Comparison of ENCODE assay signal across 8 cellular contexts in genomic region chrX:119981286-119982070, GRCh38. TPM values are rescaled to one million over a fixed set of nuclear protein-coding genes. Genes with fewer than 3 reads are reported as not detected.
A peak's percentile ranks its signal among the peaks of the same experiment; 100 is the strongest.
DNase-seq lines count a peak whose midpoint lies in the region; ATAC-seq and TF ChIP-seq lines count a peak whose summit lies in the region.

No MANE protein-coding gene starts in this region.

- no peak overlapping the region for H3K27ac Mint-ChIP-seq in neural crest cell (ENCODE audit: unreplicated experiment)

- peaks cover 2% of the 10 kb centered on the region for H3K9me3 Mint-ChIP-seq in neural crest cell

- ATAC-seq in GM21786 (IDR thresholded peaks at IDR 0.05; ENCODE audit: unreplicated experiment) (no peak), GM18520 (IDR thresholded peaks at IDR 0.05; ENCODE audit: unreplicated experiment) (no peak), GM18867 (IDR thresholded peaks at IDR 0.05; ENCODE audit: unreplicated experiment) (no peak)

- no peaks in the 10 kb centered on the region for H3K27me3 ChIP-seq in brain microvascular endothelial cell (replicated peaks)

- H3K36me3 Mint-ChIP-seq in neural crest cell (ENCODE audit: low read depth) = peaks cover 2% of the 10 kb centered on the region

- CTCF ChIA-PET in AG04449 (lab: Yijun Ruan, JAX) = interaction anchor here (0.6 to 1.7 kb wide), 5 partner anchors 9 to 233 kb away, joined by 3 to 6 read pairs (median 3); no protein-coding TSS in a partner anchor
- CTCF ChIA-PET in GM10248 (lab: Yijun Ruan, JAX) = interaction anchor here (0.6 to 3.0 kb wide), 9 partner anchors 10 to 239 kb away, joined by 3 to 22 read pairs (median 4); no protein-coding TSS in a partner anchor

- H3K4me3 ChIP-seq in AG04449 (ENCODE audit: low read depth, low read length) (no peak overlapping the region), brain microvascular endothelial cell (ENCODE audit: low read depth, low read length) (no peak overlapping the region)

- H3K27ac ChIP-seq in brain microvascular endothelial cell = no peak overlapping the region

- DNase-seq in AG04449 (ENCODE audit: low read depth, low spot score) = no peak
- peak; percentile 40 for DNase-seq in GM10248 (ENCODE audit: extremely low spot score)
- DNase-seq in NCI-H2107 (lab: John Stamatoyannopoulos, UW) = peak; percentile 37
- DNase-seq in brain microvascular endothelial cell = peak; percentile 9
- peak; percentile 26 for DNase-seq in neural crest cell (ENCODE audit: low read depth, low spot score)

- in situ Hi-C loops in brain microvascular endothelial cell (cut with HindIII; ENCODE audit: low pct_ligation_motif_present, low sequenced_read_pairs) = no loop called here

- peaks cover 36% of the 10 kb centered on the region for H3K27me3 Mint-ChIP-seq in neural crest cell (ENCODE audit: low read depth)

- no peaks in the 10 kb centered on the region for H3K4me1 Mint-ChIP-seq in neural crest cell

- H3K4me3 Mint-ChIP-seq in neural crest cell = no peak overlapping the region

- H3K36me3 ChIP-seq in brain microvascular endothelial cell (replicated peaks) = no peaks in the 10 kb centered on the region

- POLR2A ChIA-PET in AG04449 (lab: Yijun Ruan, JAX) (no interaction called here), GM10248 (lab: Yijun Ruan, JAX) (interaction anchor here (0.6 kb wide), 1 partner anchor 493 kb away, joined by 3 read pairs; no protein-coding TSS in a partner anchor)

- TF ChIP-seq CTCF in AG04449 (IDR thresholded peaks at IDR 0.05; ENCODE audit: insufficient read depth, low read length, missing control alignments) = peak; percentile 36
- TF ChIP-seq CTCF in GM10248 (IDR thresholded peaks at IDR 0.05; ENCODE audit: control extremely low read depth, extremely low read depth, low read depth, missing control alignments) = peak; percentile 45
- peak; percentile 74 for TF ChIP-seq CTCF in brain microvascular endothelial cell (IDR thresholded peaks at IDR 0.05; ENCODE audit: low read depth, low read length, missing control alignments)
- TF ChIP-seq CTCF in neural crest cell (conservative IDR thresholded peaks at IDR 0.05) = peak; percentile 65

RNA-seq across cellular contexts. Expression of gene NKAP, which starts 37.9 kb away (rescaled TPM):
- 8.6 and 9.6 TPM in 2 replicates for total RNA-seq in neural crest cell
